Comparison of ENCODE assay signal across 23 cellular contexts in the genomic region with DNA sequence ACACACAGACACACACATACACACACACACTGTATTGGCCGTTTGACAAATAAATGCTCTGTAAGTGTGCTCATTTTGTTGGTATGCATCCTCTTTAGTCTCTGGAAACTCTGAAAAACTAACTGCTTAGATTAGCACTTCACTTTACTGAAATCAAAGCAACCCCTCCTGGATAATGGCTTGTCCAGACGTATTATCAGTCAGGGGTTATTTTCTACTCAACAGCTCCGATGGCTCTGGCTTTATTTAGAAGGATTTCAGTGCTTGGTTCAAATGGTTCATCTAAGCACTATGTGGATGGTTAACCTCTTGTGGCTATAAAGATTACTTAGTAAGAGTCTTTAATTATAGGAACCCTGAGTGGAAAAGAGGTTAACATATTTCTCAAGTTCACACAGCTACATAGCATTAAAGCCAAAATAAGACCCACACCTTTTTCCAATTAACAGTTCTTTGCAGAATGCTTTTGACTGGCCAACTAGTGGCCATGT.
DNase-seq lines count a peak whose midpoint lies in the region; ATAC-seq and TF ChIP-seq lines count a peak whose summit lies in the region.
"Had no signal": no experiment of that assay in that cellular context is flagged by ENCODE, and none has a peak within 500 bp of the region (broad histone marks: within the 10 kb centered on the region; RNA-seq: fewer than 3 reads in every experiment).

No MANE protein-coding gene starts in this region.

- no peak overlapping the region for H2AK5ac ChIP-seq in neuronal stem cell (ENCODE audit: low read depth, low read length)

- no peak overlapping the region for H2BK5ac ChIP-seq in neuronal stem cell (ENCODE audit: low read length)

- no peak overlapping the region for H2BK15ac ChIP-seq in neuronal stem cell (ENCODE audit: low read length)

- no peaks in the 10 kb centered on the region for H3K79me2 ChIP-seq in Karpas-422 (ENCODE audit: low read length)

- no peak overlapping the region for H3K14ac ChIP-seq in neuronal stem cell (ENCODE audit: low read length)

- H3K4me2 ChIP-seq in neuronal stem cell (ENCODE audit: insufficient read depth, low read length, poor library complexity, severe bottlenecking) (no peak overlapping the region), Karpas-422 (ENCODE audit: low read depth, low read length, poor library complexity, severe bottlenecking) (no peak overlapping the region)

- no peak overlapping the region for H2BK120ac ChIP-seq in neuronal stem cell (ENCODE audit: low read depth, low read length)

- DNase-seq in EH (ENCODE audit: low read depth) (peak; percentile 72), NCI-H2227 (lab: John Stamatoyannopoulos, UW; ENCODE audit: unreplicated experiment) (peak; percentile 77), dedifferentiated amniotic fluid mesenchymal stem cell (ENCODE audit: extremely low spot score) (peak; percentile 40), neuronal stem cell (ENCODE audit: low spot score) (no peak), Karpas-422 (no peak), HAP-1 (ENCODE audit: low spot score in 2 of 2) (no peak)
- DNase-seq: activated CD4-positive, alpha-beta memory T cell treated with anti-CD3 and anti-CD28 coated beads, Interleukin-2, amount 10 ng/mL, durations not matched to agents 7 days and 5 days; activated CD4-positive, CD25-positive, alpha-beta regulatory T cell; activated gamma-delta T cell; activated T-cell treated with anti-CD3 and anti-CD28 coated beads for 4 hours; BE2C; Caco-2; glutamatergic neuron; KBM-7; mammary epithelial cell; NCI-H1694 treated with DMSO at 0.1 percent for 48 hours; NCI-H345; stimulated activated CD4-positive, alpha-beta T cell treated with anti-CD3 and anti-CD28 coated beads, Interleukin-4, amount 100 ng/mL, for 4 hours; stimulated activated naive CD8-positive, alpha-beta T cell treated with anti-CD3 and anti-CD28 coated beads, Interleukin-15, amount 100 ng/mL, for 72 hours; tibial artery had no signal

- no peak overlapping the region for H4K8ac ChIP-seq in neuronal stem cell (ENCODE audit: low read depth, low read length)

- no peaks in the 10 kb centered on the region for H3K27me3 Mint-ChIP-seq in nephron (ENCODE audit: low read depth)
- H3K27me3 Mint-ChIP-seq: activated CD4-positive, alpha-beta memory T cell treated with anti-CD3 and anti-CD28 coated beads, Interleukin-2, amount 10 ng/mL, durations not matched to agents 7 days and 5 days; stimulated activated naive CD8-positive, alpha-beta T cell treated with anti-CD3 and anti-CD28 coated beads, Interleukin-15, amount 100 ng/mL, for 72 hours had no signal

- no peak overlapping the region for H3K23ac ChIP-seq in neuronal stem cell (ENCODE audit: low read depth, low read length, poor library complexity)

- peaks cover 35% of the 10 kb centered on the region for H3K4me1 Mint-ChIP-seq in nephron
- H3K4me1 Mint-ChIP-seq: activated CD4-positive, alpha-beta memory T cell treated with anti-CD3 and anti-CD28 coated beads, Interleukin-2, amount 10 ng/mL, durations not matched to agents 7 days and 5 days; stimulated activated naive CD8-positive, alpha-beta T cell treated with anti-CD3 and anti-CD28 coated beads, Interleukin-15, amount 100 ng/mL, for 72 hours had no signal

- H2AFZ ChIP-seq in neuronal stem cell (ENCODE audit: low read length), result no peak overlapping the region
- H2AFZ ChIP-seq in Karpas-422 (ENCODE audit: low read length), result no peak overlapping the region

- WGBS in neuronal stem cell (ENCODE audit: extremely low coverage in 2 of 2, insufficient read length in 2 of 2, insufficient replicate concordance in 1 of 2), 2 donors, result no CpG with 5 or more reads among the region's 3 CpGs

- no peaks in the 10 kb centered on the region for H3K9me2 ChIP-seq in Karpas-422 (replicated peaks; ENCODE audit: insufficient read depth, low read length)

- H3K9me3 ChIP-seq in neuronal stem cell (replicated peaks in 1 of 2; ENCODE audit: control insufficient read depth in 2 of 2, insufficient read depth in 1 of 2, low read depth in 1 of 2, low read length in 2 of 2), result no peaks in the 10 kb centered on the region
- peaks cover 16% of the 10 kb centered on the region; the same call in 1 of the 2 replicates for H3K9me3 ChIP-seq in Karpas-422 (ENCODE audit: low read length)
- no peaks in the 10 kb centered on the region for H3K9me3 ChIP-seq in HAP-1
- H3K9me3 ChIP-seq: BE2C, Caco-2, tibial artery had no signal

- no peaks in the 10 kb centered on the region for H4K20me1 ChIP-seq in Karpas-422 (ENCODE audit: insufficient read depth, low read depth, low read length)

- H3K9me3 Mint-ChIP-seq in nephron, result peaks cover 3% of the 10 kb centered on the region
- H3K9me3 Mint-ChIP-seq: activated CD4-positive, alpha-beta memory T cell treated with anti-CD3 and anti-CD28 coated beads, Interleukin-2, amount 10 ng/mL, durations not matched to agents 7 days and 5 days had no signal

- H3K4me1 ChIP-seq in neuronal stem cell (ENCODE audit: control insufficient read depth in 2 of 2, insufficient read depth in 1 of 2, low read depth in 1 of 2, low read length in 2 of 2) (no peaks in the 10 kb centered on the region), Karpas-422 (ENCODE audit: low read length) (no peaks in the 10 kb centered on the region), HAP-1 (no peaks in the 10 kb centered on the region)
- H3K4me1 ChIP-seq: BE2C, Caco-2, tibial artery had no signal

- no peak overlapping the region for H3K27ac ChIP-seq in neuronal stem cell (replicated peaks; ENCODE audit: low read length)
- no peak overlapping the region for H3K27ac ChIP-seq in Karpas-422 (ENCODE audit: low read length)
- H3K27ac ChIP-seq: tibial artery had no signal

- no peak overlapping the region for H4K91ac ChIP-seq in neuronal stem cell (ENCODE audit: low read depth, low read length, poor library complexity)

- no peaks in the 10 kb centered on the region for H3K27me3 ChIP-seq in neuronal stem cell (ENCODE audit: control insufficient read depth in 3 of 3, insufficient read depth in 3 of 3, low read depth in 1 of 3, low read length in 3 of 3)
- H3K27me3 ChIP-seq in Karpas-422 (ENCODE audit: low read length), result no peaks in the 10 kb centered on the region
- H3K27me3 ChIP-seq in HAP-1 (ENCODE audit: low read depth), result no peaks in the 10 kb centered on the region
- H3K27me3 ChIP-seq: BE2C, tibial artery had no signal

- no peak overlapping the region for H3K4me3 ChIP-seq in neuronal stem cell (ENCODE audit: low read length in 2 of 2)
- H3K4me3 ChIP-seq in Karpas-422 (ENCODE audit: low read length), result no peak overlapping the region
- no peak overlapping the region for H3K4me3 ChIP-seq in HAP-1
- H3K4me3 ChIP-seq: tibial artery had no signal

- ATAC-seq in HG02970 (IDR thresholded peaks at IDR 0.05; ENCODE audit: low FRiP score, unreplicated experiment), result no peak
- ATAC-seq: Right ventricle myocardium inferior; stimulated activated naive CD8-positive, alpha-beta T cell treated with anti-CD3 and anti-CD28 coated beads, Interleukin-15, amount 100 ng/mL, for 72 hours had no signal

- no peak overlapping the region for H3K4me3 Mint-ChIP-seq in nephron
- H3K4me3 Mint-ChIP-seq: activated CD4-positive, alpha-beta memory T cell treated with anti-CD3 and anti-CD28 coated beads, Interleukin-2, amount 10 ng/mL, durations not matched to agents 7 days and 5 days; stimulated activated naive CD8-positive, alpha-beta T cell treated with anti-CD3 and anti-CD28 coated beads, Interleukin-15, amount 100 ng/mL, for 72 hours had no signal

- no peaks in the 10 kb centered on the region for H3K36me3 Mint-ChIP-seq in nephron (ENCODE audit: low read depth)

- peak overlapping the region; percentile 57 to 83 (median 60) for H3K27ac Mint-ChIP-seq in nephron
- H3K27ac Mint-ChIP-seq: activated CD4-positive, alpha-beta memory T cell treated with anti-CD3 and anti-CD28 coated beads, Interleukin-2, amount 10 ng/mL, durations not matched to agents 7 days and 5 days; stimulated activated naive CD8-positive, alpha-beta T cell treated with anti-CD3 and anti-CD28 coated beads, Interleukin-15, amount 100 ng/mL, for 72 hours had no signal

- in situ Hi-C loops in HAP-1 (cut with MboI; ENCODE audit: low sequenced_read_pairs), result no loop called here

- no peak overlapping the region for H2BK12ac ChIP-seq in neuronal stem cell (ENCODE audit: low read length)

- no peaks in the 10 kb centered on the region for H3K79me1 ChIP-seq in neuronal stem cell (ENCODE audit: low read depth, low read length)

- no peak overlapping the region for H3K9ac ChIP-seq in neuronal stem cell (ENCODE audit: low read depth, low read length, poor library complexity)
- H3K9ac ChIP-seq in Karpas-422 (ENCODE audit: low read length), result no peak overlapping the region

- no peak overlapping the region for H3K4ac ChIP-seq in neuronal stem cell (ENCODE audit: low read length)

- H3K36me3 ChIP-seq in neuronal stem cell (replicated peaks in 1 of 2; ENCODE audit: control insufficient read depth in 2 of 2, insufficient read depth in 2 of 2, low read length in 2 of 2) (no peaks in the 10 kb centered on the region), Karpas-422 (ENCODE audit: insufficient read depth, low read length) (no peaks in the 10 kb centered on the region), HAP-1 (replicated peaks) (no peaks in the 10 kb centered on the region)
- H3K36me3 ChIP-seq: BE2C, tibial artery had no signal

- no peak overlapping the region for H3K18ac ChIP-seq in neuronal stem cell (ENCODE audit: low read length)

- no peak for TF ChIP-seq CTCF in nephron (IDR thresholded peaks at IDR 0.05; ENCODE audit: unreplicated experiment in 3 of 3)

Comparison
In these comparisons a context has a peak if more than half of its experiments do, and no peak if none do; other contexts are left out.
1. DNase-seq: peak in EH (single experiment), NCI-H2227 (single experiment) and dedifferentiated amniotic fluid mesenchymal stem cell (single experiment); none in neuronal stem cell (single experiment), Karpas-422 (single experiment) and HAP-1 (0 of 2).